1 cellular context compared by ENCODE assay signal in genomic region chr12:1661553-1662335, GRCh38.
TF ChIP-seq lines count a peak whose summit lies in the region.

No MANE protein-coding gene starts in this region.

TF ChIP-seq in K562, 482 proteins besides CTCF, POLR2A, EP300 and RAD21 (continued from another document and continues in another):
- TF ChIP-seq, protein P1, sequence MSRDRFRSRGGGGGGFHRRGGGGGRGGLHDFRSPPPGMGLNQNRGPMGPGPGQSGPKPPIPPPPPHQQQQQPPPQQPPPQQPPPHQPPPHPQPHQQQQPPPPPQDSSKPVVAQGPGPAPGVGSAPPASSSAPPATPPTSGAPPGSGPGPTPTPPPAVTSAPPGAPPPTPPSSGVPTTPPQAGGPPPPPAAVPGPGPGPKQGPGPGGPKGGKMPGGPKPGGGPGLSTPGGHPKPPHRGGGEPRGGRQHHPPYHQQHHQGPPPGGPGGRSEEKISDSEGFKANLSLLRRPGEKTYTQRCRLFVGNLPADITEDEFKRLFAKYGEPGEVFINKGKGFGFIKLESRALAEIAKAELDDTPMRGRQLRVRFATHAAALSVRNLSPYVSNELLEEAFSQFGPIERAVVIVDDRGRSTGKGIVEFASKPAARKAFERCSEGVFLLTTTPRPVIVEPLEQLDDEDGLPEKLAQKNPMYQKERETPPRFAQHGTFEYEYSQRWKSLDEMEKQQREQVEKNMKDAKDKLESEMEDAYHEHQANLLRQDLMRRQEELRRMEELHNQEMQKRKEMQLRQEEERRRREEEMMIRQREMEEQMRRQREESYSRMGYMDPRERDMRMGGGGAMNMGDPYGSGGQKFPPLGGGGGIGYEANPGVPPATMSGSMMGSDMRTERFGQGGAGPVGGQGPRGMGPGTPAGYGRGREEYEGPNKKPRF (IDR thresholded peaks at IDR 0.05; ENCODE audit: low read depth, low read length): no peak
- TF ChIP-seq, protein P2, sequence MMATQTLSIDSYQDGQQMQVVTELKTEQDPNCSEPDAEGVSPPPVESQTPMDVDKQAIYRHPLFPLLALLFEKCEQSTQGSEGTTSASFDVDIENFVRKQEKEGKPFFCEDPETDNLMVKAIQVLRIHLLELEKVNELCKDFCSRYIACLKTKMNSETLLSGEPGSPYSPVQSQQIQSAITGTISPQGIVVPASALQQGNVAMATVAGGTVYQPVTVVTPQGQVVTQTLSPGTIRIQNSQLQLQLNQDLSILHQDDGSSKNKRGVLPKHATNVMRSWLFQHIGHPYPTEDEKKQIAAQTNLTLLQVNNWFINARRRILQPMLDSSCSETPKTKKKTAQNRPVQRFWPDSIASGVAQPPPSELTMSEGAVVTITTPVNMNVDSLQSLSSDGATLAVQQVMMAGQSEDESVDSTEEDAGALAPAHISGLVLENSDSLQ (IDR thresholded peaks at IDR 0.05): peak; percentile 75
- TF ChIP-seq MYNN (IDR thresholded peaks at IDR 0.05) (peak; percentile 94), MYNN (CRISPR knock-in tag; IDR thresholded peaks at IDR 0.05) (no peak), ZNF316 (IDR thresholded peaks at IDR 0.05) (no peak), ZNF175 (CRISPR knock-in tag; IDR thresholded peaks at IDR 0.05; ENCODE audit: low read depth) (no peak), MCM2 (IDR thresholded peaks at IDR 0.05; ENCODE audit: low read depth) (no peak), ATF1 (CRISPR knock-in tag; IDR thresholded peaks at IDR 0.05) (no peak), ATF1 (tag; IDR thresholded peaks at IDR 0.05) (no peak), TBL1XR1 (IDR thresholded peaks at IDR 0.05; ENCODE audit: low read length in 2 of 2) (no peak), HNRNPUL1 (IDR thresholded peaks at IDR 0.05; ENCODE audit: low read length) (no peak), RBM22 (IDR thresholded peaks at IDR 0.05; ENCODE audit: low read depth, low read length, poor library complexity, severe bottlenecking) (no peak), MTA3 (IDR thresholded peaks at IDR 0.05; ENCODE audit: borderline replicate concordance) (peak; percentile 87), PTBP1 (IDR thresholded peaks at IDR 0.05; ENCODE audit: low read depth, low read length) (no peak), HNRNPH1 (optimal IDR thresholded peaks at IDR 0.05; ENCODE audit: low read depth, low read length) (no peak), SLC30A9 (CRISPR knock-in tag; IDR thresholded peaks at IDR 0.05) (no peak), ZNF41 (CRISPR knock-in tag; conservative IDR thresholded peaks at IDR 0.05) (no peak), HBP1 (CRISPR knock-in tag; IDR thresholded peaks at IDR 0.05) (no peak), TRIM24 (IDR thresholded peaks at IDR 0.05) (0 out of 4 replicates have a peak, but pooled peaks of 1 of the 2 experiments have one; percentile 19), STAT6 (CRISPR knock-in tag; IDR thresholded peaks at IDR 0.05) (no peak), GTF2F1 (IDR thresholded peaks at IDR 0.05; ENCODE audit: low read depth, low read length) (no peak), RCOR1 (IDR thresholded peaks at IDR 0.05; ENCODE audit: borderline replicate concordance in 1 of 2, low read depth in 2 of 2, low read length in 2 of 2) (peak in 1 of 2 experiments; percentile 55; a peak in 1 of 4 replicates), TOE1 (IDR thresholded peaks at IDR 0.05; ENCODE audit: borderline replicate concordance) (no peak), TOE1 (CRISPR knock-in tag; IDR thresholded peaks at IDR 0.05; ENCODE audit: borderline replicate concordance, low read depth) (no peak), MECOM (CRISPR knock-in tag; IDR thresholded peaks at IDR 0.05) (no peak), ZC3H11A (IDR thresholded peaks at IDR 0.05; ENCODE audit: low read depth, low read length) (no peak), PHTF2 (CRISPR knock-in tag; IDR thresholded peaks at IDR 0.05) (no peak), TCF15 (CRISPR knock-in tag; IDR thresholded peaks at IDR 0.05) (no peak), CBFA2T2 (conservative IDR thresholded peaks at IDR 0.05) (no peak), ZNF318 (IDR thresholded peaks at IDR 0.05; ENCODE audit: borderline replicate concordance in 1 of 2, low read depth in 1 of 2) (no peak), ZNF232 (CRISPR knock-in tag; IDR thresholded peaks at IDR 0.05) (no peak), NCOA1 (IDR thresholded peaks at IDR 0.05; ENCODE audit: low read depth) (no peak), SREBF1 (IDR thresholded peaks at IDR 0.05; ENCODE audit: borderline replicate concordance, low read depth, low read length) (no peak), STAT5B (CRISPR knock-in tag; IDR thresholded peaks at IDR 0.05) (no peak), DNMT1 (IDR thresholded peaks at IDR 0.05) (no peak), ARHGAP35 (IDR thresholded peaks at IDR 0.05; ENCODE audit: partially characterized antibody) (no peak)
- TF ChIP-seq, protein P3, sequence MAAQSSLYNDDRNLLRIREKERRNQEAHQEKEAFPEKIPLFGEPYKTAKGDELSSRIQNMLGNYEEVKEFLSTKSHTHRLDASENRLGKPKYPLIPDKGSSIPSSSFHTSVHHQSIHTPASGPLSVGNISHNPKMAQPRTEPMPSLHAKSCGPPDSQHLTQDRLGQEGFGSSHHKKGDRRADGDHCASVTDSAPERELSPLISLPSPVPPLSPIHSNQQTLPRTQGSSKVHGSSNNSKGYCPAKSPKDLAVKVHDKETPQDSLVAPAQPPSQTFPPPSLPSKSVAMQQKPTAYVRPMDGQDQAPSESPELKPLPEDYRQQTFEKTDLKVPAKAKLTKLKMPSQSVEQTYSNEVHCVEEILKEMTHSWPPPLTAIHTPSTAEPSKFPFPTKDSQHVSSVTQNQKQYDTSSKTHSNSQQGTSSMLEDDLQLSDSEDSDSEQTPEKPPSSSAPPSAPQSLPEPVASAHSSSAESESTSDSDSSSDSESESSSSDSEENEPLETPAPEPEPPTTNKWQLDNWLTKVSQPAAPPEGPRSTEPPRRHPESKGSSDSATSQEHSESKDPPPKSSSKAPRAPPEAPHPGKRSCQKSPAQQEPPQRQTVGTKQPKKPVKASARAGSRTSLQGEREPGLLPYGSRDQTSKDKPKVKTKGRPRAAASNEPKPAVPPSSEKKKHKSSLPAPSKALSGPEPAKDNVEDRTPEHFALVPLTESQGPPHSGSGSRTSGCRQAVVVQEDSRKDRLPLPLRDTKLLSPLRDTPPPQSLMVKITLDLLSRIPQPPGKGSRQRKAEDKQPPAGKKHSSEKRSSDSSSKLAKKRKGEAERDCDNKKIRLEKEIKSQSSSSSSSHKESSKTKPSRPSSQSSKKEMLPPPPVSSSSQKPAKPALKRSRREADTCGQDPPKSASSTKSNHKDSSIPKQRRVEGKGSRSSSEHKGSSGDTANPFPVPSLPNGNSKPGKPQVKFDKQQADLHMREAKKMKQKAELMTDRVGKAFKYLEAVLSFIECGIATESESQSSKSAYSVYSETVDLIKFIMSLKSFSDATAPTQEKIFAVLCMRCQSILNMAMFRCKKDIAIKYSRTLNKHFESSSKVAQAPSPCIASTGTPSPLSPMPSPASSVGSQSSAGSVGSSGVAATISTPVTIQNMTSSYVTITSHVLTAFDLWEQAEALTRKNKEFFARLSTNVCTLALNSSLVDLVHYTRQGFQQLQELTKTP (IDR thresholded peaks at IDR 0.05; ENCODE audit: low read depth in 1 of 2, partially characterized antibody in 2 of 2): no peak
- TF ChIP-seq, protein P4, sequence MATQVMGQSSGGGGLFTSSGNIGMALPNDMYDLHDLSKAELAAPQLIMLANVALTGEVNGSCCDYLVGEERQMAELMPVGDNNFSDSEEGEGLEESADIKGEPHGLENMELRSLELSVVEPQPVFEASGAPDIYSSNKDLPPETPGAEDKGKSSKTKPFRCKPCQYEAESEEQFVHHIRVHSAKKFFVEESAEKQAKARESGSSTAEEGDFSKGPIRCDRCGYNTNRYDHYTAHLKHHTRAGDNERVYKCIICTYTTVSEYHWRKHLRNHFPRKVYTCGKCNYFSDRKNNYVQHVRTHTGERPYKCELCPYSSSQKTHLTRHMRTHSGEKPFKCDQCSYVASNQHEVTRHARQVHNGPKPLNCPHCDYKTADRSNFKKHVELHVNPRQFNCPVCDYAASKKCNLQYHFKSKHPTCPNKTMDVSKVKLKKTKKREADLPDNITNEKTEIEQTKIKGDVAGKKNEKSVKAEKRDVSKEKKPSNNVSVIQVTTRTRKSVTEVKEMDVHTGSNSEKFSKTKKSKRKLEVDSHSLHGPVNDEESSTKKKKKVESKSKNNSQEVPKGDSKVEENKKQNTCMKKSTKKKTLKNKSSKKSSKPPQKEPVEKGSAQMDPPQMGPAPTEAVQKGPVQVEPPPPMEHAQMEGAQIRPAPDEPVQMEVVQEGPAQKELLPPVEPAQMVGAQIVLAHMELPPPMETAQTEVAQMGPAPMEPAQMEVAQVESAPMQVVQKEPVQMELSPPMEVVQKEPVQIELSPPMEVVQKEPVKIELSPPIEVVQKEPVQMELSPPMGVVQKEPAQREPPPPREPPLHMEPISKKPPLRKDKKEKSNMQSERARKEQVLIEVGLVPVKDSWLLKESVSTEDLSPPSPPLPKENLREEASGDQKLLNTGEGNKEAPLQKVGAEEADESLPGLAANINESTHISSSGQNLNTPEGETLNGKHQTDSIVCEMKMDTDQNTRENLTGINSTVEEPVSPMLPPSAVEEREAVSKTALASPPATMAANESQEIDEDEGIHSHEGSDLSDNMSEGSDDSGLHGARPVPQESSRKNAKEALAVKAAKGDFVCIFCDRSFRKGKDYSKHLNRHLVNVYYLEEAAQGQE (CRISPR knock-in tag; IDR thresholded peaks at IDR 0.05; ENCODE audit: low read depth): no peak
